ENCODE assay signal across 9 cellular contexts in genomic region chrX:24466025-24466424, GRCh38. TPM values are rescaled to one million over a fixed set of nuclear protein-coding genes. Genes with fewer than 3 reads are reported as not detected.
DNase-seq lines count a peak whose midpoint lies in the region; ATAC-seq and TF ChIP-seq lines count a peak whose summit lies in the region.
"Had no signal": no experiment of that assay in that cellular context is flagged by ENCODE, and none has a peak within 500 bp of the region (broad histone marks: within the 10 kb centered on the region; RNA-seq: fewer than 3 reads in every experiment).

No MANE protein-coding gene starts in this region.

- no peaks in the 10 kb centered on the region for H3K9me3 Mint-ChIP-seq in activated CD4-positive, alpha-beta T cell treated with anti-CD3 and anti-CD28 coated beads for 36 hours (ENCODE audit: low read depth)
- no peaks in the 10 kb centered on the region for H3K9me3 Mint-ChIP-seq in activated CD8-positive, alpha-beta T cell treated with anti-CD3 and anti-CD28 coated beads, Interleukin-2, amount 10 ng/mL, durations not matched to agents 7 days and 5 days (ENCODE audit: insufficient read depth)

- POLR2A ChIA-PET in activated CD4-positive, alpha-beta T cell treated with anti-CD3 and anti-CD28 coated beads for 36 hours (lab: Charles Lee) = interaction anchor here (1.2 to 1.4 kb wide), 2 partner anchors 11 to 13 kb away, joined by 4 read pairs; no protein-coding TSS in a partner anchor
- POLR2A ChIA-PET in activated CD8-positive, alpha-beta T cell treated with anti-CD3 and anti-CD28 coated beads, Interleukin-2, amount 10 ng/mL, durations not matched to agents 7 days and 5 days (lab: Charles Lee) = interaction anchor here (3.2 kb wide), 1 partner anchor 14 kb away, joined by 27 read pairs; no protein-coding TSS in a partner anchor

- H3K9ac ChIP-seq in liver (ENCODE audit: low read depth in 1 of 2, low read length in 2 of 2) = peak overlapping the region in 1 of 2 donors; percentile 38

- H3K9me3 ChIP-seq in liver (ENCODE audit: control insufficient read depth in 4 of 4, low read length in 3 of 4) = no peaks in the 10 kb centered on the region
- H3K9me3 ChIP-seq in suprapubic skin = no peaks in the 10 kb centered on the region

- 26% methylated on average over 11 of the region's 11 CpGs for WGBS in liver
- WGBS in suprapubic skin = 42% methylated on average over 11 of the region's 11 CpGs

- peak overlapping the region; percentile 79 for H3K27ac Mint-ChIP-seq in activated CD4-positive, alpha-beta T cell treated with anti-CD3 and anti-CD28 coated beads for 36 hours
- peak overlapping the region; percentile 64 for H3K27ac Mint-ChIP-seq in activated CD8-positive, alpha-beta T cell treated with anti-CD3 and anti-CD28 coated beads, Interleukin-2, amount 10 ng/mL, durations not matched to agents 7 days and 5 days

- intact Hi-C loops in activated CD4-positive, alpha-beta T cell treated with anti-CD3 and anti-CD28 coated beads for 36 hours (cut with DNase I, micrococcal nuclease) = loop anchor here in 1 of 2 experiments (5.0 to 10.0 kb wide), 3 partner anchors 216 to 381 kb away; no protein-coding TSS in a partner anchor

- peak; percentile 6 for DNase-seq in activated CD4-positive, alpha-beta T cell treated with anti-CD3 and anti-CD28 coated beads for 36 hours
- no peak for DNase-seq in activated CD4-positive, alpha-beta T cell treated with anti-CD3 and anti-CD28 coated beads, Interleukin-2, amount 50 U/mL, for 1 hour
- no peak for DNase-seq in activated CD8-positive, alpha-beta T cell treated with anti-CD3 and anti-CD28 coated beads, Interleukin-2, amount 10 ng/mL, durations not matched to agents 7 days and 5 days
- DNase-seq in suprapubic skin (ENCODE audit: low spot score in 2 of 2) (no peak), glomerular visceral epithelial cell (ENCODE audit: extremely low spot score) (no peak), NCI-H146 treated with DMSO at 0.1 percent for 48 hours (lab: John Stamatoyannopoulos, UW; ENCODE audit: unreplicated experiment) (no peak)
- DNase-seq: COR-L47 had no signal

- TF ChIP-seq RAD21 in liver (IDR thresholded peaks at IDR 0.05) = no peak

- TF ChIP-seq CTCF in liver (IDR thresholded peaks at IDR 0.05; ENCODE audit: low read depth, low read length, missing input control) (no peak), suprapubic skin (IDR thresholded peaks at IDR 0.05) (no peak)

- no peaks in the 10 kb centered on the region for H3K27me3 Mint-ChIP-seq in activated CD4-positive, alpha-beta T cell treated with anti-CD3 and anti-CD28 coated beads for 36 hours
- H3K27me3 Mint-ChIP-seq in activated CD8-positive, alpha-beta T cell treated with anti-CD3 and anti-CD28 coated beads, Interleukin-2, amount 10 ng/mL, durations not matched to agents 7 days and 5 days (ENCODE audit: low read depth) = no peaks in the 10 kb centered on the region

- H3K4me3 Mint-ChIP-seq in activated CD4-positive, alpha-beta T cell treated with anti-CD3 and anti-CD28 coated beads for 36 hours = peak overlapping the region; percentile 79
- peak overlapping the region; percentile 76 for H3K4me3 Mint-ChIP-seq in activated CD8-positive, alpha-beta T cell treated with anti-CD3 and anti-CD28 coated beads, Interleukin-2, amount 10 ng/mL, durations not matched to agents 7 days and 5 days

- no peak for TF ChIP-seq POLR2A in suprapubic skin (IDR thresholded peaks at IDR 0.05)

- H3K4me3 ChIP-seq in liver (ENCODE audit: low read depth in 1 of 3, low read length in 3 of 3) = peak overlapping the region in 2 of 3 donors; percentile 9 to 81
- peak overlapping the region; percentile 71 for H3K4me3 ChIP-seq in suprapubic skin

- H3K27ac ChIP-seq in liver (ENCODE audit: low read depth in 1 of 2, low read length in 2 of 2) = peak overlapping the region in 1 of 2 donors; percentile 7
- no peak overlapping the region for H3K27ac ChIP-seq in suprapubic skin

- peaks cover 8% of the 10 kb centered on the region for H3K36me3 Mint-ChIP-seq in activated CD4-positive, alpha-beta T cell treated with anti-CD3 and anti-CD28 coated beads for 36 hours (ENCODE audit: low read depth)
- H3K36me3 Mint-ChIP-seq in activated CD8-positive, alpha-beta T cell treated with anti-CD3 and anti-CD28 coated beads, Interleukin-2, amount 10 ng/mL, durations not matched to agents 7 days and 5 days (ENCODE audit: low read depth) = peaks cover 6% of the 10 kb centered on the region

- peaks cover 3 to 9% (median 4%) of the 10 kb centered on the region in 4 donors for H3K4me1 ChIP-seq in liver (ENCODE audit: control insufficient read depth in 4 of 4, insufficient read depth in 4 of 4, low read length in 3 of 4)
- H3K4me1 ChIP-seq in suprapubic skin = peaks cover 14% of the 10 kb centered on the region

- peaks cover 47% of the 10 kb centered on the region for H3K4me1 Mint-ChIP-seq in activated CD4-positive, alpha-beta T cell treated with anti-CD3 and anti-CD28 coated beads for 36 hours
- H3K4me1 Mint-ChIP-seq in activated CD8-positive, alpha-beta T cell treated with anti-CD3 and anti-CD28 coated beads, Interleukin-2, amount 10 ng/mL, durations not matched to agents 7 days and 5 days (ENCODE audit: low read depth) = peaks cover 44% of the 10 kb centered on the region

- H3K27me3 ChIP-seq in liver (ENCODE audit: control insufficient read depth in 4 of 4, insufficient read depth in 4 of 4, low read length in 3 of 4) (no peaks in the 10 kb centered on the region), suprapubic skin (no peaks in the 10 kb centered on the region)

- no peaks in the 10 kb centered on the region for H3K36me3 ChIP-seq in liver (ENCODE audit: control insufficient read depth in 4 of 4, insufficient read depth in 3 of 4, low read depth in 1 of 4, low read length in 3 of 4)
- H3K36me3 ChIP-seq in suprapubic skin = no peaks in the 10 kb centered on the region

- CTCF ChIA-PET in activated CD4-positive, alpha-beta T cell treated with anti-CD3 and anti-CD28 coated beads for 36 hours (lab: Charles Lee) = interaction anchor here (0.7 to 1.8 kb wide), 6 partner anchors 13 to 681 kb away, joined by 3 to 7 read pairs (median 4); no protein-coding TSS in a partner anchor
- CTCF ChIA-PET in activated CD8-positive, alpha-beta T cell treated with anti-CD3 and anti-CD28 coated beads, Interleukin-2, amount 10 ng/mL, durations not matched to agents 7 days and 5 days (lab: Charles Lee) = interaction anchor here (0.7 to 2.2 kb wide), 6 partner anchors 12 to 70 kb away, joined by 3 to 19 read pairs (median 3); no protein-coding TSS in a partner anchor

- TF ChIP-seq EP300 in suprapubic skin (IDR thresholded peaks at IDR 0.05) = no peak

- no peak for ATAC-seq in activated CD4-positive, alpha-beta T cell treated with anti-CD3 and anti-CD28 coated beads for 36 hours
- ATAC-seq in activated CD8-positive, alpha-beta T cell treated with anti-CD3 and anti-CD28 coated beads, Interleukin-2, amount 10 ng/mL, durations not matched to agents 7 days and 5 days = no peak
- no peak for ATAC-seq in GM21723 (IDR thresholded peaks at IDR 0.05; ENCODE audit: unreplicated experiment)

TF ChIP-seq in liver, 16 proteins besides CTCF, POLR2A, EP300 and RAD21 (continues in another document):
- TF ChIP-seq FOXA1 (IDR thresholded peaks at IDR 0.05) (no peak), FOXA2 (IDR thresholded peaks at IDR 0.05) (no peak), YY1 (IDR thresholded peaks at IDR 0.05) (no peak), ZBTB33 (IDR thresholded peaks at IDR 0.05) (no peak), JUND (IDR thresholded peaks at IDR 0.05) (no peak), TAF1 (conservative IDR thresholded peaks at IDR 0.05) (no peak), SP1 (IDR thresholded peaks at IDR 0.05) (no peak), REST (IDR thresholded peaks at IDR 0.05) (no peak)

RNA-seq across cellular contexts. Expression of gene PDK3, which starts 0.9 kb away (rescaled TPM):
- 10 to 100 TPM; 47.4 to 47.7 TPM for total RNA-seq in activated CD4-positive, alpha-beta T cell treated with anti-CD3 and anti-CD28 coated beads for 36 hours
- total RNA-seq in activated CD8-positive, alpha-beta T cell treated with anti-CD3 and anti-CD28 coated beads, Interleukin-2, amount 10 ng/mL, durations not matched to agents 7 days and 5 days = 10 to 100 TPM; 30.0 to 31.5 TPM
- total RNA-seq in liver (10 to 100 TPM; 13.5 to 14.0 TPM), suprapubic skin (10 to 100 TPM; 39.7 to 83.0 (median 60.2) TPM)
- polyA plus RNA-seq in liver = 10 to 100 TPM in 1 of 2 donors, 1 to 10 TPM in 1; 6.0 to 13.6 TPM
